In the genomic region with DNA sequence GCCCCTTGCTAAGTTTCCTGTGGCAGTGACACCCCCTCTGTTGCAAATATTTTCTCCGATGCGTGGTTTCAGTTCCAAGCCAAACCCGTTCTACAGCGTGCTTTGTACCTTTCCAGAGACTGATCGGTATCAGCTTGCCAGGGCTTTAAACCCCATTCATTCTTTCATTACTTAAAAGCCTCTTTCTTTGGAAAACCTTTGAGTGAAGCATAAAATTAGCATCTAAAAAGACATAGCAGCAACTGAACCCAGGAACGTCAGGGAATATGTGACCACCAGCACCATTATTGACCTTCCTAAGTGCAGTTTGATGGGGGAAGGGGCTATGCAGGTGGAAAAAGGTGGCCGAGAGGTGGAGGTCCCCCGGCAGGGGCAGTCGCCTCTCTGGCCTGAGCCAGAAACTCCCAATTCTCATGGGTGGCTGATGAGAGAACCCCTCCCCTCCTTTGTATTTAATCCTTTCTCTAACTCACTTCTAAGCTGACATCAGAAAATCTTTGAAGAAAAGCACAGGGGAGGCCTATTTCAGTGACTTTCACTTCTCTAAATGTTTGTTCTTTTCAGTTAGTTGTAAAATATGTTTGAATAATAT, we compare ENCODE assay signal across 8 cellular contexts.
DNase-seq lines count a peak whose midpoint lies in the region; ATAC-seq and TF ChIP-seq lines count a peak whose summit lies in the region.

No MANE protein-coding gene starts in this region.

- peak overlapping the region; percentile 17 for H3K27ac ChIP-seq in CD8-positive, alpha-beta T cell (ENCODE audit: low read depth, low read length)
- peak overlapping the region; percentile 33 for H3K27ac ChIP-seq in vagina

- H3K4me1 Mint-ChIP-seq in CD8-positive, alpha-beta T cell (ENCODE audit: low read depth) = peaks cover 45% of the 10 kb centered on the region

- TF ChIP-seq POLR2A in vagina (IDR thresholded peaks at IDR 0.05) (no peak), erythroblast (IDR thresholded peaks at IDR 0.05; ENCODE audit: low read length) (no peak)

- CTCF ChIA-PET in CD8-positive, alpha-beta T cell (lab: Charles Lee) = interaction anchor here (1.5 kb wide), 2 partner anchors 62 to 189 kb away, joined by 4 to 5 read pairs; no protein-coding TSS in a partner anchor

- H3K36me3 ChIP-seq in CD8-positive, alpha-beta T cell (ENCODE audit: insufficient read depth, low read length) = no peaks in the 10 kb centered on the region
- no peaks in the 10 kb centered on the region for H3K36me3 ChIP-seq in vagina

- TF ChIP-seq CTCF in CD8-positive, alpha-beta T cell (IDR thresholded peaks at IDR 0.05) = no peak
- no peak for TF ChIP-seq CTCF in vagina (IDR thresholded peaks at IDR 0.05)

- no peaks in the 10 kb centered on the region for H3K27me3 ChIP-seq in CD8-positive, alpha-beta T cell (ENCODE audit: insufficient read depth, low read length)
- H3K27me3 ChIP-seq in vagina = no peaks in the 10 kb centered on the region

- no peaks in the 10 kb centered on the region for H3K27me3 Mint-ChIP-seq in CD8-positive, alpha-beta T cell (ENCODE audit: low read depth)

- H3K9me3 ChIP-seq in CD8-positive, alpha-beta T cell (ENCODE audit: low read length) = no peaks in the 10 kb centered on the region
- no peaks in the 10 kb centered on the region for H3K9me3 ChIP-seq in vagina

- H3K27ac Mint-ChIP-seq in CD8-positive, alpha-beta T cell = peak overlapping the region; percentile 80

- peaks cover 31% of the 10 kb centered on the region for H3K4me1 ChIP-seq in CD8-positive, alpha-beta T cell (ENCODE audit: insufficient read depth, low read length)
- peaks cover 19% of the 10 kb centered on the region for H3K4me1 ChIP-seq in vagina

- no peaks in the 10 kb centered on the region for H3K36me3 Mint-ChIP-seq in CD8-positive, alpha-beta T cell

- intact Hi-C loops in CD8-positive, alpha-beta T cell (cut with DNase I, micrococcal nuclease) = loop anchor here (5.0 to 10.0 kb wide), 2 partner anchors 38 to 64 kb away; no protein-coding TSS in a partner anchor
- intact Hi-C loops in vagina (cut with DNase I) = no loop called here

- peak in 1 of 7 experiments; percentile 25 for DNase-seq in CD8-positive, alpha-beta T cell
- DNase-seq in NOMO-1 treated with dmso at 0.1 percent for 144 hours (lab: John Stamatoyannopoulos, UW; ENCODE audit: unreplicated experiment) (peak; percentile 50), iPS DF 4.7 (ENCODE audit: extremely low read depth, low spot score) (peak; percentile 80), vagina (ENCODE audit: extremely low spot score in 2 of 2) (no peak), erythroblast (lab: John Stamatoyannopoulos, UW) (no peak)
- DNase-seq in stimulated activated CD4-positive, alpha-beta T cell treated with anti-CD3 and anti-CD28 coated beads, Interleukin-2, amount 100 ng/mL, for 48 hours = no peak
- no peak for DNase-seq in stimulated activated CD4-positive, alpha-beta T cell treated with anti-CD3 and anti-CD28 coated beads, Interleukin-4, amount 100 ng/mL, for 1 hour

- peak; percentile 58 for ATAC-seq in CD8-positive, alpha-beta T cell
- ATAC-seq in GM21390 (IDR thresholded peaks at IDR 0.05; ENCODE audit: unreplicated experiment) = peak; percentile 77

- H3K4me3 ChIP-seq in CD8-positive, alpha-beta T cell (ENCODE audit: low read depth, low read length) = peak overlapping the region; percentile 33
- peak overlapping the region in 1 of 2 donors; percentile 9 for H3K4me3 ChIP-seq in vagina

- peak overlapping the region; percentile 72 for H3K4me3 Mint-ChIP-seq in CD8-positive, alpha-beta T cell

- peaks cover 9% of the 10 kb centered on the region for H3K9me3 Mint-ChIP-seq in CD8-positive, alpha-beta T cell

- POLR2A ChIA-PET in CD8-positive, alpha-beta T cell (lab: Charles Lee) = interaction anchor here (1.1 to 2.5 kb wide), 2 partner anchors 36 to 41 kb away, joined by 4 to 10 read pairs; no protein-coding TSS in a partner anchor

Comparison
In these comparisons a context has a peak if more than half of its experiments do, and no peak if none do; other contexts are left out.
1. DNase-seq: peak in NOMO-1 treated with dmso at 0.1 percent for 144 hours (single experiment) and iPS DF 4.7 (single experiment); none in vagina (0 of 2), stimulated activated CD4-positive, alpha-beta T cell treated with anti-CD3 and anti-CD28 coated beads, Interleukin-2, amount 100 ng/mL, for 48 hours (0 of 2), stimulated activated CD4-positive, alpha-beta T cell treated with anti-CD3 and anti-CD28 coated beads, Interleukin-4, amount 100 ng/mL, for 1 hour (single experiment) and erythroblast (0 of 2).